In genomic region chr11:73394416-73395296, GRCh38 we compare ENCODE assay signal across 10 cellular contexts.
"Had no signal": no experiment of that assay in that cellular context is flagged by ENCODE, and none has a peak within 500 bp of the region (broad histone marks: within the 10 kb centered on the region; RNA-seq: fewer than 3 reads in every experiment).

No MANE protein-coding gene starts in this region.

- H3K4me1 ChIP-seq: vagina had no signal

- H3K9me3 ChIP-seq: vagina had no signal

- H3K27ac Mint-ChIP-seq: activated T-helper 17 cell treated with anti-CD3 and anti-CD28 coated beads, Interleukin-2, amount 50 U/mL, for 72 hours; T-cell had no signal

- H3K4me2 ChIP-seq: smooth muscle cell had no signal

- H3K27ac ChIP-seq: vagina had no signal

- DNase-seq: activated CD4-positive, alpha-beta T cell treated with anti-CD3 and anti-CD28 coated beads, Interleukin-2, amount 50 U/mL, for 4 hours; activated CD4-positive, CD25-positive, alpha-beta regulatory T cell treated with anti-CD3 and anti-CD28 coated beads, Interleukin-2, amount 50 U/mL, for 72 hours; activated naive CD4-positive, alpha-beta T cell treated with Interleukin-2 at 50 U/mL for 16 hours; mammary epithelial cell; naive B cell; T-cell; T1000 had no signal

- H3K4me3 Mint-ChIP-seq: activated T-helper 17 cell treated with anti-CD3 and anti-CD28 coated beads, Interleukin-2, amount 50 U/mL, for 72 hours; T-cell had no signal

- H3K27me3 Mint-ChIP-seq: activated T-helper 17 cell treated with anti-CD3 and anti-CD28 coated beads, Interleukin-2, amount 50 U/mL, for 72 hours; naive B cell; T-cell had no signal

- H3K9me3 Mint-ChIP-seq: activated T-helper 17 cell treated with anti-CD3 and anti-CD28 coated beads, Interleukin-2, amount 50 U/mL, for 72 hours; naive B cell; T-cell had no signal

- H3K4me3 ChIP-seq: smooth muscle cell, vagina had no signal

- H3K36me3 ChIP-seq: vagina had no signal

- H3K27me3 ChIP-seq: vagina had no signal
